ENCODE assay signal across 12 cellular contexts in the genomic region with DNA sequence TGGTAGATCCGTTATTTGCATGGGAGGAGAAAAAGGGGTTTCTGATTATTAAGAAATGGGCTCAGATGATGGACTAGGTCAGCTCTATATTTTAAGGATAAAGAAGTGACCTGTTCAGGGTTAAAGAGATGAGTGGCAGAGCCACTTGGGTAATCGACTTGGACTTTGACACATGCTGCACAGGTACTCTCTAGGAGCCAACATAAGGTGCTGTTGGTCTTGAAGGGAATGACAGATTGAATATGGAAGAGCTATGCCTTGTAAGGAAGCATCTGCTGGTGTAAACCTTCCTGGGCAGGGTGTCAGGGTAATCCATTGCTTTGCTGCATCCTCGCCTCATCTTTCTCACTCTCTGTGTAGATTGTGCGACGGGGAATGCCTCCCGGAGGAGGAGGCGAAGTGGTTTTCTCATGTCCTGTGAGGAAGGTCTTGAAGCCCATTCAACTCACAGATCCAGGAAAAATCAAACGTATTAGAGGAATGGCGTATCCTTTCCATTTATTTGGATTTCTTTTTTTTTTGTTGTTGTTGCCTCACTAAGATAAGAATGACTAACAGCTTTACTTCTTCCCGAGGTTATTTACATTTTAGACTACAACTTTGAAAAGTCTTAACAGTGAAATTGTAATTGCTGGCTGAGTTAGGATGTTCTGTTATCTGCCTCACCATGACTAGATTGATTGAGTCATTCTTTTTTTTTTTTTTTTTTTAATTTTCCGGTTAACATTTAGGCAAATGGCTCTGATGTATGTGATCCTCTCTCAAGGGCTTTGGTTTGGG. TPM values are rescaled to one million over a fixed set of nuclear protein-coding genes. Genes with fewer than 3 reads are reported as not detected.
DNase-seq lines count a peak whose midpoint lies in the region; ATAC-seq, FAIRE-seq and TF ChIP-seq lines count a peak whose summit lies in the region.
"Had no signal": no experiment of that assay in that cellular context is flagged by ENCODE, and none has a peak within 500 bp of the region (broad histone marks: within the 10 kb centered on the region; RNA-seq: fewer than 3 reads in every experiment).

No MANE protein-coding gene starts in this region.

- H2AK5ac ChIP-seq in IMR-90 (ENCODE audit: low read depth, low read length) = peak overlapping the region; percentile 95

- peak; percentile 20 for DNase-seq in AG10803 (ENCODE audit: low read depth)
- peak; percentile 84 for DNase-seq in IMR-90
- no peak for DNase-seq in brain microvascular endothelial cell
- DNase-seq in HepG2 (ENCODE audit: low spot score) = no peak
- DNase-seq in stimulated activated CD4-positive, alpha-beta T cell treated with anti-CD3 and anti-CD28 coated beads, Interleukin-2, amount 100 ng/mL, for 24 hours = no peak
- DNase-seq: MV-4-11, NCI-H2171, T-cell had no signal

- peak overlapping the region; percentile 67 for H3K23ac ChIP-seq in IMR-90 (ENCODE audit: low read depth, low read length)

- TF ChIP-seq CTCF in AG10803 (conservative IDR thresholded peaks at IDR 0.05; ENCODE audit: low read length) = no peak
- no peak for TF ChIP-seq CTCF in IMR-90 (conservative IDR thresholded peaks at IDR 0.05; ENCODE audit: low read depth, low read length)
- no peak for TF ChIP-seq CTCF in brain microvascular endothelial cell (IDR thresholded peaks at IDR 0.05; ENCODE audit: low read depth, low read length, missing control alignments)
- TF ChIP-seq CTCF in HepG2 (CRISPR knock-in tag; IDR thresholded peaks at IDR 0.05) = no peak

- peaks cover 44% of the 10 kb centered on the region for H3K9me1 ChIP-seq in IMR-90 (ENCODE audit: insufficient read depth, low read length)

- H3K27ac ChIP-seq in IMR-90 (ENCODE audit: insufficient read depth, low read length) (peak overlapping the region; percentile 73), brain microvascular endothelial cell (peak overlapping the region; percentile 95), HepG2 (ENCODE audit: extremely low read length, insufficient read depth, low read length) (peak overlapping the region; percentile 61)

- peak overlapping the region; percentile 90 for H3K18ac ChIP-seq in IMR-90 (ENCODE audit: low read depth, low read length)

- H3K4me3 ChIP-seq in AG10803 (ENCODE audit: low read length) = no peak overlapping the region
- H3K4me3 ChIP-seq in IMR-90 (ENCODE audit: insufficient read depth, low read depth, low read length) = no peak overlapping the region
- H3K4me3 ChIP-seq in brain microvascular endothelial cell (ENCODE audit: low read depth, low read length) = no peak overlapping the region
- H3K4me3 ChIP-seq in HepG2 (replicated peaks in 1 of 3; ENCODE audit: insufficient read depth in 1 of 3, low read depth in 2 of 3, low read length in 3 of 3) = no peak overlapping the region
- H3K4me3 ChIP-seq: ascending aorta had no signal

- H2AFZ ChIP-seq in IMR-90 (replicated peaks; ENCODE audit: low read length, poor library complexity) (no peak overlapping the region), HepG2 (ENCODE audit: low read length) (no peak overlapping the region)

- H2BK20ac ChIP-seq in IMR-90 (ENCODE audit: low read depth, low read length) = peak overlapping the region; percentile 95

- TF ChIP-seq RAD21 in IMR-90 (IDR thresholded peaks at IDR 0.05; ENCODE audit: low read length) = no peak
- TF ChIP-seq RAD21 in HepG2 (CRISPR knock-in tag; IDR thresholded peaks at IDR 0.05) = no peak

- H3K27me3 ChIP-seq in IMR-90 (ENCODE audit: control insufficient read depth, insufficient read depth, low read length) (no peaks in the 10 kb centered on the region), brain microvascular endothelial cell (replicated peaks) (no peaks in the 10 kb centered on the region), HepG2 (ENCODE audit: control insufficient read depth in 1 of 2, insufficient read depth in 2 of 2, low read length in 2 of 2) (no peaks in the 10 kb centered on the region)
- H3K27me3 ChIP-seq: ascending aorta had no signal

- peaks cover 32% of the 10 kb centered on the region for H3K4me1 ChIP-seq in IMR-90 (ENCODE audit: control insufficient read depth, insufficient read depth, low read length)
- peaks cover 99% of the 10 kb centered on the region for H3K4me1 ChIP-seq in HepG2 (ENCODE audit: insufficient read depth, low read length)

- intact Hi-C loops in IMR-90 (cut with micrococcal nuclease) (loop anchor here (5.0 to 10.0 kb wide), 3 partner anchors 42 to 449 kb away; partner anchors contain the start of genes JAK2 and RCL1), HepG2 (cut with micrococcal nuclease; ENCODE audit: unreplicated experiment) (no loop called here)

- H3K9me3 ChIP-seq in IMR-90 (ENCODE audit: control insufficient read depth, insufficient read depth, low read length) = no peaks in the 10 kb centered on the region
- H3K9me3 ChIP-seq in HepG2 (ENCODE audit: low read length) = no peaks in the 10 kb centered on the region
- H3K9me3 ChIP-seq: ascending aorta had no signal

- 73% methylated on average over 2 of the region's 11 CpGs; no CpG with 5 or more reads in 1 of the 2 experiments for WGBS in IMR-90 (ENCODE audit: extremely low coverage in 2 of 2, insufficient read length in 1 of 2), 2 experiments
- WGBS in HepG2 (ENCODE audit: low lambda C conversion rate) = 86% methylated on average over 11 of the region's 11 CpGs

- peak overlapping the region; percentile 76 for H2BK120ac ChIP-seq in IMR-90 (ENCODE audit: low read depth, low read length)

- peak overlapping the region; percentile 86 for H3K14ac ChIP-seq in IMR-90 (replicated peaks; ENCODE audit: low read depth, low read length)

- H2BK5ac ChIP-seq in IMR-90 (ENCODE audit: low read depth, low read length, poor library complexity, severe bottlenecking) = peak overlapping the region; percentile 75

- ATAC-seq in IMR-90 (ENCODE audit: low read depth) = peak; percentile 12; the same call in 1 of the 2 replicates
- no peak for ATAC-seq in HepG2
- ATAC-seq in GM21619 (IDR thresholded peaks at IDR 0.05; ENCODE audit: unreplicated experiment) = no peak
- no peak for ATAC-seq in HG02884 (IDR thresholded peaks at IDR 0.05; ENCODE audit: unreplicated experiment)
- no peak for ATAC-seq in HG03521 (IDR thresholded peaks at IDR 0.05; ENCODE audit: unreplicated experiment)
- ATAC-seq: T-cell had no signal

- peak overlapping the region; percentile 80 for H2BK15ac ChIP-seq in IMR-90 (ENCODE audit: low read depth, low read length)

- peaks cover 20% of the 10 kb centered on the region for H3K79me2 ChIP-seq in HepG2 (ENCODE audit: insufficient read depth, low read length)

- no peak for FAIRE-seq in HepG2 (lab: Jason Lieb, UNC)

- H3K4me2 ChIP-seq in IMR-90 (ENCODE audit: low read depth, low read length) = peak overlapping the region; percentile 31
- peak overlapping the region; percentile 29; the same call in 1 of the 2 replicates for H3K4me2 ChIP-seq in HepG2 (ENCODE audit: low read depth, low read length)

- BruUV-seq in IMR-90 (replicated peaks; lab: Mats Ljungman, UMichigan) (no TSS peak), HepG2 (replicated peaks; lab: Mats Ljungman, UMichigan) (no TSS peak)

- CTCF ChIA-PET in IMR-90 (lab: Yijun Ruan, JAX) = interaction anchor here (0.6 to 0.8 kb wide), 4 partner anchors 21 to 361 kb away, joined by 3 to 6 read pairs (median 5); partner anchors contain the start of gene RCL1
- CTCF ChIA-PET in HepG2 (lab: Yijun Ruan, JAX; ENCODE audit: low intra/inter-chr PET ratio, low total read pairs) = no interaction called here

- H4K20me1 ChIP-seq in IMR-90 (ENCODE audit: insufficient read depth, low read length) (peaks cover 13% of the 10 kb centered on the region), HepG2 (ENCODE audit: insufficient read depth, low read length) (no peaks in the 10 kb centered on the region)

- TF ChIP-seq EP300 in HepG2 (IDR thresholded peaks at IDR 0.05; ENCODE audit: low read depth in 2 of 2, low read length in 2 of 2) (no peak), HepG2 (CRISPR knock-in tag; IDR thresholded peaks at IDR 0.05; ENCODE audit: borderline replicate concordance) (no peak)

- H3K56ac ChIP-seq in IMR-90 (ENCODE audit: extremely low read depth, insufficient read depth, low read length) = peak overlapping the region; percentile 50; the same call in 1 of the 2 replicates

- peak overlapping the region; percentile 79 for H2AK9ac ChIP-seq in IMR-90 (replicated peaks; ENCODE audit: low read depth, low read length, poor library complexity)

- in situ Hi-C loops in IMR-90 (cut with MboI; ENCODE audit: low sequenced_read_pairs) (no loop called here), brain microvascular endothelial cell (cut with HindIII; ENCODE audit: low pct_ligation_motif_present, low sequenced_read_pairs) (no loop called here), HepG2 (cut with HindIII; ENCODE audit: extremely low pct_ligation_motif_present, low pct_unique_long_range_greater_than_20kb) (no loop called here)

- H3K9ac ChIP-seq in IMR-90 (ENCODE audit: low read depth, low read length) (no peak overlapping the region), HepG2 (ENCODE audit: insufficient read depth, low read depth, low read length) (peak overlapping the region; percentile 18; the same call in 1 of the 2 replicates)

- no peaks in the 10 kb centered on the region for H3K36me3 ChIP-seq in IMR-90 (ENCODE audit: control insufficient read depth, insufficient read depth, low read length)
- H3K36me3 ChIP-seq in brain microvascular endothelial cell (replicated peaks) = no peaks in the 10 kb centered on the region
- peaks cover 0 to 14% of the 10 kb centered on the region in 2 experiments; a peak in 3 of 5 replicates for H3K36me3 ChIP-seq in HepG2 (replicated peaks in 1 of 2; ENCODE audit: control insufficient read depth in 1 of 2, insufficient read depth in 2 of 2, low read length in 2 of 2)

- H4K8ac ChIP-seq in IMR-90 (ENCODE audit: low read depth in 2 of 2, low read length in 2 of 2) = peak overlapping the region; percentile 37 to 86

- TF ChIP-seq POLR2A in IMR-90 (IDR thresholded peaks at IDR 0.05; ENCODE audit: low read depth, low read length) (no peak), HepG2 (IDR thresholded peaks at IDR 0.05; ENCODE audit: insufficient read depth in 1 of 2, low read depth in 2 of 2, low read length in 2 of 2) (no peak)

- peak overlapping the region; percentile 56 for H4K5ac ChIP-seq in IMR-90 (ENCODE audit: low read depth, low read length)

- peaks cover 19 to 73% of the 10 kb centered on the region in 2 experiments for H3K79me1 ChIP-seq in IMR-90 (ENCODE audit: low read depth in 1 of 2, low read length in 2 of 2)

- POLR2A ChIA-PET in IMR-90 (lab: Charles Lee; ENCODE audit: unreplicated experiment) = no interaction called here
- POLR2A ChIA-PET in HepG2 (lab: Yijun Ruan, JAX) = interaction anchor here (0.7 to 1.9 kb wide), 5 partner anchors 14 to 156 kb away, joined by 3 to 7 read pairs (median 4); partner anchors contain the start of gene RCL1

- H3K4ac ChIP-seq in IMR-90 (ENCODE audit: low read depth, low read length) = peak overlapping the region; percentile 92

- H4K91ac ChIP-seq in IMR-90 (ENCODE audit: insufficient read depth, low read depth, low read length) = peak overlapping the region; percentile 97

- dilution Hi-C loops in IMR-90 (cut with HindIII; ENCODE audit: low sequenced_read_pairs, unreplicated experiment) = no loop called here

RNA-seq across cellular contexts. Expression of gene RCL1, which starts 41.2 kb away (rescaled TPM):
- total RNA-seq in IMR-90 (2012; rRNA removed) = 13.8 and 14.7 TPM in 2 replicates
- 11.4 and 12.3 TPM in 2 replicates for polyA plus RNA-seq in IMR-90 (2012; rRNA removed)
- 5.9 and 6.8 TPM in 2 replicates for polyA plus RNA-seq in IMR-90 (2012; cell fraction: cytosol; rRNA removed)
- polyA plus RNA-seq in IMR-90 (2012; cell fraction: nucleus; rRNA removed; ENCODE audit: low replicate concordance) = 5.6 and 7.6 TPM in 2 replicates
- 31.6 and 33.9 TPM in 2 replicates for total RNA-seq in HepG2 (2016; rRNA removed; fragmentation: Illumina TruSeq; extraction: Trizol)
- total RNA-seq in HepG2 (2016; cell fraction: cytosol; rRNA removed; fragmentation: Illumina TruSeq; extraction: Trizol; ENCODE audit: low read depth) = 47.2 and 49.8 TPM in 2 replicates
- 32.4 and 35.1 TPM in 2 replicates for total RNA-seq in HepG2 (2016; cell fraction: insoluble cytoplasmic fraction; rRNA removed; fragmentation: Illumina TruSeq; extraction: Trizol)
- 31.7 and 32.8 TPM in 2 replicates for total RNA-seq in HepG2 (2016; cell fraction: membrane; rRNA removed; fragmentation: Illumina TruSeq; extraction: Trizol)
- 28.3 and 32.7 TPM in 2 replicates for total RNA-seq in HepG2 (2016; cell fraction: nucleus; rRNA removed; fragmentation: Illumina TruSeq; extraction: Trizol)
- polyA plus RNA-seq in HepG2 (2011; rRNA removed) = 22.3 and 25.9 TPM in 2 replicates
- 16.4 and 27.5 TPM in 2 replicates for polyA plus RNA-seq in HepG2 (2011; cell fraction: cytosol; rRNA removed)
- polyA plus RNA-seq in HepG2 (2011; cell fraction: nucleus; rRNA removed) = 21.0 and 22.1 TPM in 2 replicates
- 18.3 and 18.7 TPM in 2 replicates for polyA plus RNA-seq in HepG2 (2012)
- polyA plus RNA-seq in HepG2 (2016; cell fraction: cytosol; fragmentation: Illumina TruSeq; extraction: Trizol; ENCODE audit: low read depth) = 3.6 and 6.7 TPM in 2 replicates
- polyA plus RNA-seq in HepG2 (2016; cell fraction: insoluble cytoplasmic fraction; fragmentation: Illumina TruSeq; extraction: Trizol; ENCODE audit: low read depth) = 32.9 and 39.4 TPM in 2 replicates
- 8.3 and 8.4 TPM in 2 replicates for polyA plus RNA-seq in HepG2 (2016; cell fraction: membrane; fragmentation: Illumina TruSeq; extraction: Trizol; ENCODE audit: low read depth)
- 33.7 and 36.4 TPM in 2 replicates for polyA plus RNA-seq in HepG2 (2016; cell fraction: nucleus; fragmentation: Illumina TruSeq; extraction: Trizol; ENCODE audit: insufficient read depth, low read depth)
- polyA minus RNA-seq in HepG2 (2011; rRNA and poly(A)+ RNA removed; ENCODE audit: low replicate concordance) = 32.3 and 35.4 TPM in 2 replicates
- polyA minus RNA-seq in HepG2 (2011; cell fraction: cytosol; rRNA and poly(A)+ RNA removed) = 11.1 and 16.9 TPM in 2 replicates
- polyA minus RNA-seq in HepG2 (2011; cell fraction: nucleus; rRNA and poly(A)+ RNA removed) = 66.7 and 69.2 TPM in 2 replicates

Comparison
In these comparisons a context has a peak if more than half of its experiments do, and no peak if none do; other contexts are left out.
1. DNase-seq: peak in AG10803 (single experiment) and IMR-90 (single experiment); none in brain microvascular endothelial cell (single experiment), HepG2 (single experiment) and stimulated activated CD4-positive, alpha-beta T cell treated with anti-CD3 and anti-CD28 coated beads, Interleukin-2, amount 100 ng/mL, for 24 hours (0 of 2).
2. Peak in every context shown above with its lines, with median percentiles within 50 percentile points of each other: H3K27ac ChIP-seq.